8 cellular contexts compared by ENCODE assay signal in genomic region chr6:168884646-168885086, GRCh38.
DNase-seq lines count a peak whose midpoint lies in the region; ATAC-seq, FAIRE-seq and TF ChIP-seq lines count a peak whose summit lies in the region.

No MANE protein-coding gene starts in this region.

- no peak overlapping the region for H3K4me3 ChIP-seq in A549
- H3K4me3 ChIP-seq in HL-60 (replicated peaks; ENCODE audit: insufficient read depth, low read length) = no peak overlapping the region
- peak overlapping the region in 1 of 4 donors; percentile 19 for H3K4me3 ChIP-seq in pancreas
- peak overlapping the region; percentile 41 for H3K4me3 ChIP-seq in thymus (ENCODE audit: low read length)

- peak overlapping the region; percentile 36; the same call in 1 of the 3 replicates for H3K4me2 ChIP-seq in A549

- no peaks in the 10 kb centered on the region for H3K9me3 ChIP-seq in A549
- no peaks in the 10 kb centered on the region for H3K9me3 ChIP-seq in pancreas
- no peaks in the 10 kb centered on the region for H3K9me3 ChIP-seq in thymus (ENCODE audit: control insufficient read depth)

- TF ChIP-seq CTCF in A549 (IDR thresholded peaks at IDR 0.05) (peak; percentile 69), HL-60 (IDR thresholded peaks at IDR 0.05; ENCODE audit: insufficient read depth, low read length) (peak; percentile 69), RWPE1 (conservative IDR thresholded peaks at IDR 0.05; ENCODE audit: low read depth) (peak; percentile 94), pancreas (IDR thresholded peaks at IDR 0.05) (peak; percentile 88 to 96 (median 92))

- no peaks in the 10 kb centered on the region for H3K27me3 ChIP-seq in HL-60 (ENCODE audit: insufficient read depth, poor library complexity, severe bottlenecking)
- no peaks in the 10 kb centered on the region for H3K27me3 ChIP-seq in pancreas
- H3K27me3 ChIP-seq in thymus (ENCODE audit: control insufficient read depth, insufficient read depth) = no peaks in the 10 kb centered on the region

- 22% methylated on average over 20 of the region's 37 CpGs for WGBS in A549 (ENCODE audit: missing lambda C conversion rate)
- WGBS in pancreas, 2 donors = 12 to 16% methylated on average over 36 to 37 of the region's 37 CpGs
- 18% methylated on average over 37 of the region's 37 CpGs for WGBS in thymus

- TF ChIP-seq EP300 in A549 (IDR thresholded peaks at IDR 0.05) = no peak

- TF ChIP-seq RAD21 in A549 (conservative IDR thresholded peaks at IDR 0.05 in 1 of 2, IDR thresholded peaks at IDR 0.05 in 1 of 2) = peak; percentile 74 to 88

- H3K27ac ChIP-seq in A549 (no peak overlapping the region), HL-60 (replicated peaks) (no peak overlapping the region), RWPE1 (no peak overlapping the region), pancreas (no peak overlapping the region), thymus (ENCODE audit: low read depth) (no peak overlapping the region)

- no peak for FAIRE-seq in A549 (lab: Jason Lieb, UNC)
- no peak for FAIRE-seq in frontal cortex (lab: Jason Lieb, UNC)
- no peak for FAIRE-seq in pancreas (lab: Jason Lieb, UNC)

- H3K4me1 ChIP-seq in A549 = no peaks in the 10 kb centered on the region
- H3K4me1 ChIP-seq in pancreas = no peaks in the 10 kb centered on the region
- H3K4me1 ChIP-seq in thymus (ENCODE audit: control insufficient read depth, insufficient read depth, low read length) = no peaks in the 10 kb centered on the region

- intact Hi-C loops in pancreas (cut with DNase I) = loop anchor here in 2 of 3 donors (2.0 to 5.0 kb wide), 2 partner anchors 512 to 514 kb away; no protein-coding TSS in a partner anchor

- ATAC-seq in A549 (peak; percentile 79 to 97), GM18511 (IDR thresholded peaks at IDR 0.05; ENCODE audit: unreplicated experiment) (peak; percentile 85), pancreas (peak; percentile 69 to 91 (median 86))

- POLR2A ChIA-PET in A549 (lab: Yijun Ruan, JAX) (no interaction called here), RWPE1 (lab: Yijun Ruan, JAX; ENCODE audit: low non-redundant PET) (no interaction called here)

- no peaks in the 10 kb centered on the region for H3K36me3 ChIP-seq in pancreas
- H3K36me3 ChIP-seq in thymus (ENCODE audit: control insufficient read depth, insufficient read depth) = no peaks in the 10 kb centered on the region

- peak; percentile 34 to 69 for DNase-seq in A549 (ENCODE audit: low read depth in 1 of 2, low spot score in 1 of 2)
- DNase-seq in HL-60 (ENCODE audit: low read depth in 1 of 2, low spot score in 1 of 2) = peak; percentile 25 to 63
- DNase-seq in RWPE1 (ENCODE audit: low spot score) = peak; percentile 87
- peak; percentile 47 for DNase-seq in activated gamma-delta T cell (lab: John Stamatoyannopoulos, UW)
- peak; percentile 87 to 90 for DNase-seq in frontal cortex (ENCODE audit: low spot score in 2 of 2)
- peak; percentile 45 to 94 (median 76) for DNase-seq in pancreas

- no peak for TF ChIP-seq POLR2A in A549 (IDR thresholded peaks at IDR 0.05; ENCODE audit: low read length)

- CTCF ChIA-PET in A549 (lab: Yijun Ruan, JAX) = interaction anchor here (1.0 to 3.4 kb wide), 4 partner anchors 10 to 751 kb away, joined by 3 to 34 read pairs (median 4); no protein-coding TSS in a partner anchor
- CTCF ChIA-PET in RWPE1 (lab: Yijun Ruan, JAX) = interaction anchor here (0.7 kb wide), 1 partner anchor 516 kb away, joined by 4 read pairs; no protein-coding TSS in a partner anchor

TF ChIP-seq in A549, 52 proteins besides CTCF, POLR2A, EP300 and RAD21:
- peak; percentile 90 for TF ChIP-seq SMC3 (IDR thresholded peaks at IDR 0.05)
- TF ChIP-seq E2F6 (IDR thresholded peaks at IDR 0.05; ENCODE audit: borderline replicate concordance, low read depth) = peak; percentile 97
- peak; percentile 87 for TF ChIP-seq MAX (IDR thresholded peaks at IDR 0.05)
- TF ChIP-seq SREBF2 (IDR thresholded peaks at IDR 0.05) = no peak
